Comparison of ENCODE assay signal across 20 cellular contexts in genomic region chr17:72706396-72706981, GRCh38.
A peak's percentile ranks its signal among the peaks of the same experiment; 100 is the strongest.
DNase-seq lines count a peak whose midpoint lies in the region; ATAC-seq and TF ChIP-seq lines count a peak whose summit lies in the region.
"Had no signal": no experiment of that assay in that cellular context is flagged by ENCODE, and none has a peak within 500 bp of the region (broad histone marks: within the 10 kb centered on the region; RNA-seq: fewer than 3 reads in every experiment).

No MANE protein-coding gene starts in this region.

- DNase-seq in NCI-H2171 treated with DMSO at 0.1 percent for 48 hours (lab: John Stamatoyannopoulos, UW) = peak; percentile 29
- no peak for DNase-seq in NCI-H2171 (lab: John Stamatoyannopoulos, UW)
- DNase-seq in activated T-helper 1 cell treated with anti-CD3 and anti-CD28 coated beads, Interleukin-12 subunit alpha, Interleukin-12 subunit beta, Interleukin-2, Interleukin-4 antibody, amounts not matched to agents 30 ng/mL and 10 ng/mL and 1 ng/mL, durations not matched to agents 14 hours and 24 hours and 36 hours (ENCODE audit: low spot score) = no peak
- DNase-seq in nephron progenitor cell = no peak
- no peak for DNase-seq in activated gamma-delta T cell treated with Interleukin-2 at 50 U/mL for 16 hours
- no peak for DNase-seq in tibial nerve (ENCODE audit: low spot score in 2 of 2)
- DNase-seq in activated naive CD4-positive, alpha-beta T cell treated with anti-CD3 and anti-CD28 coated beads, Interleukin-2, amount 50 U/mL, for 16 hours = no peak
- DNase-seq: activated CD8-positive, alpha-beta T cell treated with anti-CD3 and anti-CD28 coated beads, Interleukin-2, amount 10 ng/mL, durations not matched to agents 7 days and 5 days; anterior cingulate cortex; cerebellar nuclear complex; DMS153; foreskin melanocyte; Karpas-422; left cardiac atrium; mucosa of descending colon; NCI-H1105; NCI-H82; stimulated activated CD4-positive, alpha-beta T cell treated with anti-CD3 and anti-CD28 coated beads, Interleukin-2, amount 100 ng/mL, for 48 hours had no signal

- H3K36me3 ChIP-seq in tibial nerve = no peaks in the 10 kb centered on the region
- H3K36me3 ChIP-seq: suprapubic skin had no signal

- peaks cover 64% of the 10 kb centered on the region for H3K4me1 Mint-ChIP-seq in activated T-helper 1 cell treated with anti-CD3 and anti-CD28 coated beads, Interleukin-12 subunit alpha, Interleukin-12 subunit beta, Interleukin-2, Interleukin-4 antibody, amounts not matched to agents 30 ng/mL and 10 ng/mL and 1 ng/mL, durations not matched to agents 14 hours and 24 hours and 36 hours (ENCODE audit: low read depth)
- peaks cover 11% of the 10 kb centered on the region for H3K4me1 Mint-ChIP-seq in nephron progenitor cell

- no peaks in the 10 kb centered on the region for H3K27me3 ChIP-seq in tibial nerve
- H3K27me3 ChIP-seq: suprapubic skin had no signal

- no peak overlapping the region for H3K27ac ChIP-seq in tibial nerve
- H3K27ac ChIP-seq: suprapubic skin had no signal

- H3K36me3 Mint-ChIP-seq in activated T-helper 1 cell treated with anti-CD3 and anti-CD28 coated beads, Interleukin-12 subunit alpha, Interleukin-12 subunit beta, Interleukin-2, Interleukin-4 antibody, amounts not matched to agents 30 ng/mL and 10 ng/mL and 1 ng/mL, durations not matched to agents 14 hours and 24 hours and 36 hours (ENCODE audit: low read depth) = peaks cover 21% of the 10 kb centered on the region
- peaks cover 26% of the 10 kb centered on the region for H3K36me3 Mint-ChIP-seq in nephron progenitor cell (ENCODE audit: low read depth)

- H3K9me3 ChIP-seq in tibial nerve = peaks cover 0 to 20% (median 3%) of the 10 kb centered on the region in 4 donors
- H3K9me3 ChIP-seq: suprapubic skin had no signal

- peaks cover 25% of the 10 kb centered on the region for H3K9me3 Mint-ChIP-seq in activated T-helper 1 cell treated with anti-CD3 and anti-CD28 coated beads, Interleukin-12 subunit alpha, Interleukin-12 subunit beta, Interleukin-2, Interleukin-4 antibody, amounts not matched to agents 30 ng/mL and 10 ng/mL and 1 ng/mL, durations not matched to agents 14 hours and 24 hours and 36 hours
- peaks cover 48% of the 10 kb centered on the region for H3K9me3 Mint-ChIP-seq in nephron progenitor cell

- no peaks in the 10 kb centered on the region for H3K27me3 Mint-ChIP-seq in activated T-helper 1 cell treated with anti-CD3 and anti-CD28 coated beads, Interleukin-12 subunit alpha, Interleukin-12 subunit beta, Interleukin-2, Interleukin-4 antibody, amounts not matched to agents 30 ng/mL and 10 ng/mL and 1 ng/mL, durations not matched to agents 14 hours and 24 hours and 36 hours (ENCODE audit: insufficient read depth)
- peaks cover 9% of the 10 kb centered on the region for H3K27me3 Mint-ChIP-seq in nephron progenitor cell (ENCODE audit: low read depth, poor library complexity)

- no peak overlapping the region for H3K4me3 Mint-ChIP-seq in activated T-helper 1 cell treated with anti-CD3 and anti-CD28 coated beads, Interleukin-12 subunit alpha, Interleukin-12 subunit beta, Interleukin-2, Interleukin-4 antibody, amounts not matched to agents 30 ng/mL and 10 ng/mL and 1 ng/mL, durations not matched to agents 14 hours and 24 hours and 36 hours
- no peak overlapping the region for H3K4me3 Mint-ChIP-seq in nephron progenitor cell
- H3K4me3 Mint-ChIP-seq: activated CD8-positive, alpha-beta T cell treated with anti-CD3 and anti-CD28 coated beads, Interleukin-2, amount 10 ng/mL, durations not matched to agents 7 days and 5 days had no signal

- H3K27ac Mint-ChIP-seq in activated T-helper 1 cell treated with anti-CD3 and anti-CD28 coated beads, Interleukin-12 subunit alpha, Interleukin-12 subunit beta, Interleukin-2, Interleukin-4 antibody, amounts not matched to agents 30 ng/mL and 10 ng/mL and 1 ng/mL, durations not matched to agents 14 hours and 24 hours and 36 hours = peak overlapping the region; percentile 89
- H3K27ac Mint-ChIP-seq in nephron progenitor cell = peak overlapping the region; percentile 88
- H3K27ac Mint-ChIP-seq: activated CD8-positive, alpha-beta T cell treated with anti-CD3 and anti-CD28 coated beads, Interleukin-2, amount 10 ng/mL, durations not matched to agents 7 days and 5 days had no signal

- 68 to 72% methylated on average over 3 of the region's 3 CpGs for WGBS in tibial nerve, 2 donors

- intact Hi-C loops in activated T-helper 1 cell treated with anti-CD3 and anti-CD28 coated beads, Interleukin-12 subunit alpha, Interleukin-12 subunit beta, Interleukin-2, Interleukin-4 antibody, amounts not matched to agents 30 ng/mL and 10 ng/mL and 1 ng/mL, durations not matched to agents 14 hours and 24 hours and 36 hours (cut with micrococcal nuclease) = loop anchor here (5.0 kb wide), 2 partner anchors 156 to 606 kb away; partner anchors contain the start of gene CDC42EP4

- TF ChIP-seq POLR2A in tibial nerve (IDR thresholded peaks at IDR 0.05) = no peak

- no peaks in the 10 kb centered on the region for H3K4me1 ChIP-seq in tibial nerve

- TF ChIP-seq CTCF in nephron progenitor cell (IDR thresholded peaks at IDR 0.05) (no peak), tibial nerve (IDR thresholded peaks at IDR 0.05) (no peak)

- TF ChIP-seq EP300 in tibial nerve (IDR thresholded peaks at IDR 0.05) = no peak

- peak; percentile 14 for ATAC-seq in GM21390 (IDR thresholded peaks at IDR 0.05; ENCODE audit: unreplicated experiment)
- ATAC-seq: activated CD8-positive, alpha-beta T cell treated with anti-CD3 and anti-CD28 coated beads, Interleukin-2, amount 10 ng/mL, durations not matched to agents 7 days and 5 days; left cardiac atrium; mucosa of descending colon had no signal

- H3K4me3 ChIP-seq in tibial nerve = no peak overlapping the region
- H3K4me3 ChIP-seq: mucosa of descending colon, suprapubic skin had no signal
